In the genomic region with DNA sequence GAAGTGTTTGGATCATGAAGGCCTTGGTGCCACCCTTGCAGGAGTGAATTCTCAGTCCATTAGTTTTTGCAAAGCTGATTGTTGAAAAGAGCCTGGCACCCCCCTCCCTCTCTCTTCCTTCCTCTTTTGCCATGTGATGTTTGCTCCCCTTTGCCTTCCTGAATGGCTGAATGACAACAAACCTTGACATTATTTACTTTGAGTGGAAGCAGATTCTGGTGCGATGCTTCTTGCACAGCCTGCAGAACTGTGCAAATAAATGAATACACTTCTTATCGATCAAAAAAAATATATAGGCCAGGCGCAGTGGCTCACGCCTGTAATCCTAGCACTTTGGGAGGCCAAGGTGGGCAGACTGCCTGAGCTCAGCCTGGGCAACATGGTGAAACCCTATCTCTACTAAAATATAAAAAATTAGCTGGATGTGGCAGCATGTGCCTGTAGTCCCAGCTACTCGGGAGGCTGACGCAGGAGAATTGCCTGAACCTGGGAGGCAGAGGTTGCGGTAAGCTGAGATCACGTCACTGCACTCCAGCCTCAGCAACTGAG, we compare ENCODE assay signal across 1 cellular context.
A peak's percentile ranks its signal among the peaks of the same experiment; 100 is the strongest.
TF ChIP-seq lines count a peak whose summit lies in the region.

No MANE protein-coding gene starts in this region.

TF ChIP-seq in HepG2, 621 proteins besides CTCF, POLR2A, EP300 and RAD21 (continued from another document and continues in another):
- TF ChIP-seq SRSF1 (optimal IDR thresholded peaks at IDR 0.05; ENCODE audit: low read depth, low read length) (no peak), SOX13 (IDR thresholded peaks at IDR 0.05) (0 out of 2 replicates have a peak, but pooled peaks have one; percentile 10), SOX13 (CRISPR knock-in tag; conservative IDR thresholded peaks at IDR 0.05 in 1 of 2, IDR thresholded peaks at IDR 0.05 in 1 of 2) (peak in 1 of 2 experiments; percentile 87; a peak in 2 of 4 replicates), NFIC (IDR thresholded peaks at IDR 0.05; ENCODE audit: low read length) (peak; percentile 38; the same call in 1 of the 2 replicates), ZNF788 (CRISPR knock-in tag; IDR thresholded peaks at IDR 0.05; ENCODE audit: borderline replicate concordance) (peak; percentile 33; the same call in 1 of the 2 replicates), ZNF10 (CRISPR knock-in tag; IDR thresholded peaks at IDR 0.05; ENCODE audit: borderline replicate concordance, low read depth) (no peak), NR2F6 (IDR thresholded peaks at IDR 0.05) (peak; percentile 52; the same call in 1 of the 2 replicates), NR2F6 (CRISPR knock-in tag; IDR thresholded peaks at IDR 0.05) (peak; percentile 75), ZNF776 (CRISPR knock-in tag; IDR thresholded peaks at IDR 0.05) (no peak), KLF13 (CRISPR knock-in tag; IDR thresholded peaks at IDR 0.05) (no peak), ZFYVE20 (CRISPR knock-in tag; IDR thresholded peaks at IDR 0.05; ENCODE audit: borderline replicate concordance, low read depth) (no peak), ZBTB20 (CRISPR knock-in tag; IDR thresholded peaks at IDR 0.05; ENCODE audit: borderline replicate concordance, low read depth) (peak; percentile 95; the same call in 1 of the 2 replicates), POLR2G (IDR thresholded peaks at IDR 0.05; ENCODE audit: low read depth, low read length) (peak; percentile 52; the same call in 1 of the 2 replicates), IKZF4 (CRISPR knock-in tag; IDR thresholded peaks at IDR 0.05; ENCODE audit: borderline replicate concordance, low read depth, not compliant biosample characterization) (no peak), PHF5A (CRISPR knock-in tag; IDR thresholded peaks at IDR 0.05; ENCODE audit: low read depth, unreplicated experiment) (peak; percentile 88), SCMH1 (CRISPR knock-in tag; IDR thresholded peaks at IDR 0.05; ENCODE audit: borderline replicate concordance) (no peak), MEF2D (CRISPR knock-in tag; IDR thresholded peaks at IDR 0.05) (peak; percentile 87), NFRKB (IDR thresholded peaks at IDR 0.05) (no peak), PITX1 (CRISPR knock-in tag; IDR thresholded peaks at IDR 0.05) (peak; percentile 70), ZFP62 (CRISPR knock-in tag; IDR thresholded peaks at IDR 0.05) (no peak), ZBTB7B (CRISPR knock-in tag; IDR thresholded peaks at IDR 0.05) (peak; percentile 68), ZNF546 (CRISPR knock-in tag; conservative IDR thresholded peaks at IDR 0.05) (no peak)
- TF ChIP-seq, protein P1, sequence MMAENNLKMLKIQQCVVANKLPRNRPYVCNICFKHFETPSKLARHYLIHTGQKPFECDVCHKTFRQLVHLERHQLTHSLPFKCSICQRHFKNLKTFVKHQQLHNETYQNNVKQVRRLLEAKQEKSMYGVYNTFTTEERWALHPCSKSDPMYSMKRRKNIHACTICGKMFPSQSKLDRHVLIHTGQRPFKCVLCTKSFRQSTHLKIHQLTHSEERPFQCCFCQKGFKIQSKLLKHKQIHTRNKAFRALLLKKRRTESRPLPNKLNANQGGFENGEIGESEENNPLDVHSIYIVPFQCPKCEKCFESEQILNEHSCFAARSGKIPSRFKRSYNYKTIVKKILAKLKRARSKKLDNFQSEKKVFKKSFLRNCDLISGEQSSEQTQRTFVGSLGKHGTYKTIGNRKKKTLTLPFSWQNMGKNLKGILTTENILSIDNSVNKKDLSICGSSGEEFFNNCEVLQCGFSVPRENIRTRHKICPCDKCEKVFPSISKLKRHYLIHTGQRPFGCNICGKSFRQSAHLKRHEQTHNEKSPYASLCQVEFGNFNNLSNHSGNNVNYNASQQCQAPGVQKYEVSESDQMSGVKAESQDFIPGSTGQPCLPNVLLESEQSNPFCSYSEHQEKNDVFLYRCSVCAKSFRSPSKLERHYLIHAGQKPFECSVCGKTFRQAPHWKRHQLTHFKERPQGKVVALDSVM (CRISPR knock-in tag; IDR thresholded peaks at IDR 0.05), result no peak
- TF ChIP-seq, protein P2, sequence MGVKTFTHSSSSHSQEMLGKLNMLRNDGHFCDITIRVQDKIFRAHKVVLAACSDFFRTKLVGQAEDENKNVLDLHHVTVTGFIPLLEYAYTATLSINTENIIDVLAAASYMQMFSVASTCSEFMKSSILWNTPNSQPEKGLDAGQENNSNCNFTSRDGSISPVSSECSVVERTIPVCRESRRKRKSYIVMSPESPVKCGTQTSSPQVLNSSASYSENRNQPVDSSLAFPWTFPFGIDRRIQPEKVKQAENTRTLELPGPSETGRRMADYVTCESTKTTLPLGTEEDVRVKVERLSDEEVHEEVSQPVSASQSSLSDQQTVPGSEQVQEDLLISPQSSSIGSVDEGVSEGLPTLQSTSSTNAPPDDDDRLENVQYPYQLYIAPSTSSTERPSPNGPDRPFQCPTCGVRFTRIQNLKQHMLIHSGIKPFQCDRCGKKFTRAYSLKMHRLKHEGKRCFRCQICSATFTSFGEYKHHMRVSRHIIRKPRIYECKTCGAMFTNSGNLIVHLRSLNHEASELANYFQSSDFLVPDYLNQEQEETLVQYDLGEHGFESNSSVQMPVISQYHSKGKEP (CRISPR knock-in tag; IDR thresholded peaks at IDR 0.05), result no peak
- TF ChIP-seq, protein P3, sequence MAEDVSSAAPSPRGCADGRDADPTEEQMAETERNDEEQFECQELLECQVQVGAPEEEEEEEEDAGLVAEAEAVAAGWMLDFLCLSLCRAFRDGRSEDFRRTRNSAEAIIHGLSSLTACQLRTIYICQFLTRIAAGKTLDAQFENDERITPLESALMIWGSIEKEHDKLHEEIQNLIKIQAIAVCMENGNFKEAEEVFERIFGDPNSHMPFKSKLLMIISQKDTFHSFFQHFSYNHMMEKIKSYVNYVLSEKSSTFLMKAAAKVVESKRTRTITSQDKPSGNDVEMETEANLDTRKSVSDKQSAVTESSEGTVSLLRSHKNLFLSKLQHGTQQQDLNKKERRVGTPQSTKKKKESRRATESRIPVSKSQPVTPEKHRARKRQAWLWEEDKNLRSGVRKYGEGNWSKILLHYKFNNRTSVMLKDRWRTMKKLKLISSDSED (CRISPR knock-in tag; IDR thresholded peaks at IDR 0.05), result no peak
- TF ChIP-seq, protein P4, sequence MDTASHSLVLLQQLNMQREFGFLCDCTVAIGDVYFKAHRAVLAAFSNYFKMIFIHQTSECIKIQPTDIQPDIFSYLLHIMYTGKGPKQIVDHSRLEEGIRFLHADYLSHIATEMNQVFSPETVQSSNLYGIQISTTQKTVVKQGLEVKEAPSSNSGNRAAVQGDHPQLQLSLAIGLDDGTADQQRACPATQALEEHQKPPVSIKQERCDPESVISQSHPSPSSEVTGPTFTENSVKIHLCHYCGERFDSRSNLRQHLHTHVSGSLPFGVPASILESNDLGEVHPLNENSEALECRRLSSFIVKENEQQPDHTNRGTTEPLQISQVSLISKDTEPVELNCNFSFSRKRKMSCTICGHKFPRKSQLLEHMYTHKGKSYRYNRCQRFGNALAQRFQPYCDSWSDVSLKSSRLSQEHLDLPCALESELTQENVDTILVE (CRISPR knock-in tag; IDR thresholded peaks at IDR 0.05), result peak; percentile 57
- TF ChIP-seq, protein P5, sequence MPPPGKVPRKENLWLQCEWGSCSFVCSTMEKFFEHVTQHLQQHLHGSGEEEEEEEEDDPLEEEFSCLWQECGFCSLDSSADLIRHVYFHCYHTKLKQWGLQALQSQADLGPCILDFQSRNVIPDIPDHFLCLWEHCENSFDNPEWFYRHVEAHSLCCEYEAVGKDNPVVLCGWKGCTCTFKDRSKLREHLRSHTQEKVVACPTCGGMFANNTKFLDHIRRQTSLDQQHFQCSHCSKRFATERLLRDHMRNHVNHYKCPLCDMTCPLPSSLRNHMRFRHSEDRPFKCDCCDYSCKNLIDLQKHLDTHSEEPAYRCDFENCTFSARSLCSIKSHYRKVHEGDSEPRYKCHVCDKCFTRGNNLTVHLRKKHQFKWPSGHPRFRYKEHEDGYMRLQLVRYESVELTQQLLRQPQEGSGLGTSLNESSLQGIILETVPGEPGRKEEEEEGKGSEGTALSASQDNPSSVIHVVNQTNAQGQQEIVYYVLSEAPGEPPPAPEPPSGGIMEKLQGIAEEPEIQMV (CRISPR knock-in tag; IDR thresholded peaks at IDR 0.05; ENCODE audit: low read depth), result no peak
- TF ChIP-seq, protein P6, sequence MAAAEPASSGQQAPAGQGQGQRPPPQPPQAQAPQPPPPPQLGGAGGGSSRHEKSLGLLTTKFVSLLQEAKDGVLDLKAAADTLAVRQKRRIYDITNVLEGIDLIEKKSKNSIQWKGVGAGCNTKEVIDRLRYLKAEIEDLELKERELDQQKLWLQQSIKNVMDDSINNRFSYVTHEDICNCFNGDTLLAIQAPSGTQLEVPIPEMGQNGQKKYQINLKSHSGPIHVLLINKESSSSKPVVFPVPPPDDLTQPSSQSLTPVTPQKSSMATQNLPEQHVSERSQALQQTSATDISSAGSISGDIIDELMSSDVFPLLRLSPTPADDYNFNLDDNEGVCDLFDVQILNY (CRISPR knock-in tag; conservative IDR thresholded peaks at IDR 0.05), result no peak
- TF ChIP-seq, protein P7, sequence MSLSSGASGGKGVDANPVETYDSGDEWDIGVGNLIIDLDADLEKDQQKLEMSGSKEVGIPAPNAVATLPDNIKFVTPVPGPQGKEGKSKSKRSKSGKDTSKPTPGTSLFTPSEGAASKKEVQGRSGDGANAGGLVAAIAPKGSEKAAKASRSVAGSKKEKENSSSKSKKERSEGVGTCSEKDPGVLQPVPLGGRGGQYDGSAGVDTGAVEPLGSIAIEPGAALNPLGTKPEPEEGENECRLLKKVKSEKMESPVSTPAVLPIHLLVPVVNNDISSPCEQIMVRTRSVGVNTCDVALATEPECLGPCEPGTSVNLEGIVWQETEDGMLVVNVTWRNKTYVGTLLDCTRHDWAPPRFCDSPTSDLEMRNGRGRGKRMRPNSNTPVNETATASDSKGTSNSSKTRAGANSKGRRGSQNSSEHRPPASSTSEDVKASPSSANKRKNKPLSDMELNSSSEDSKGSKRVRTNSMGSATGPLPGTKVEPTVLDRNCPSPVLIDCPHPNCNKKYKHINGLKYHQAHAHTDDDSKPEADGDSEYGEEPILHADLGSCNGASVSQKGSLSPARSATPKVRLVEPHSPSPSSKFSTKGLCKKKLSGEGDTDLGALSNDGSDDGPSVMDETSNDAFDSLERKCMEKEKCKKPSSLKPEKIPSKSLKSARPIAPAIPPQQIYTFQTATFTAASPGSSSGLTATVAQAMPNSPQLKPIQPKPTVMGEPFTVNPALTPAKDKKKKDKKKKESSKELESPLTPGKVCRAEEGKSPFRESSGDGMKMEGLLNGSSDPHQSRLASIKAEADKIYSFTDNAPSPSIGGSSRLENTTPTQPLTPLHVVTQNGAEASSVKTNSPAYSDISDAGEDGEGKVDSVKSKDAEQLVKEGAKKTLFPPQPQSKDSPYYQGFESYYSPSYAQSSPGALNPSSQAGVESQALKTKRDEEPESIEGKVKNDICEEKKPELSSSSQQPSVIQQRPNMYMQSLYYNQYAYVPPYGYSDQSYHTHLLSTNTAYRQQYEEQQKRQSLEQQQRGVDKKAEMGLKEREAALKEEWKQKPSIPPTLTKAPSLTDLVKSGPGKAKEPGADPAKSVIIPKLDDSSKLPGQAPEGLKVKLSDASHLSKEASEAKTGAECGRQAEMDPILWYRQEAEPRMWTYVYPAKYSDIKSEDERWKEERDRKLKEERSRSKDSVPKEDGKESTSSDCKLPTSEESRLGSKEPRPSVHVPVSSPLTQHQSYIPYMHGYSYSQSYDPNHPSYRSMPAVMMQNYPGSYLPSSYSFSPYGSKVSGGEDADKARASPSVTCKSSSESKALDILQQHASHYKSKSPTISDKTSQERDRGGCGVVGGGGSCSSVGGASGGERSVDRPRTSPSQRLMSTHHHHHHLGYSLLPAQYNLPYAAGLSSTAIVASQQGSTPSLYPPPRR (CRISPR knock-in tag; IDR thresholded peaks at IDR 0.05; ENCODE audit: borderline replicate concordance), result peak; percentile 90
- TF ChIP-seq, protein P8, sequence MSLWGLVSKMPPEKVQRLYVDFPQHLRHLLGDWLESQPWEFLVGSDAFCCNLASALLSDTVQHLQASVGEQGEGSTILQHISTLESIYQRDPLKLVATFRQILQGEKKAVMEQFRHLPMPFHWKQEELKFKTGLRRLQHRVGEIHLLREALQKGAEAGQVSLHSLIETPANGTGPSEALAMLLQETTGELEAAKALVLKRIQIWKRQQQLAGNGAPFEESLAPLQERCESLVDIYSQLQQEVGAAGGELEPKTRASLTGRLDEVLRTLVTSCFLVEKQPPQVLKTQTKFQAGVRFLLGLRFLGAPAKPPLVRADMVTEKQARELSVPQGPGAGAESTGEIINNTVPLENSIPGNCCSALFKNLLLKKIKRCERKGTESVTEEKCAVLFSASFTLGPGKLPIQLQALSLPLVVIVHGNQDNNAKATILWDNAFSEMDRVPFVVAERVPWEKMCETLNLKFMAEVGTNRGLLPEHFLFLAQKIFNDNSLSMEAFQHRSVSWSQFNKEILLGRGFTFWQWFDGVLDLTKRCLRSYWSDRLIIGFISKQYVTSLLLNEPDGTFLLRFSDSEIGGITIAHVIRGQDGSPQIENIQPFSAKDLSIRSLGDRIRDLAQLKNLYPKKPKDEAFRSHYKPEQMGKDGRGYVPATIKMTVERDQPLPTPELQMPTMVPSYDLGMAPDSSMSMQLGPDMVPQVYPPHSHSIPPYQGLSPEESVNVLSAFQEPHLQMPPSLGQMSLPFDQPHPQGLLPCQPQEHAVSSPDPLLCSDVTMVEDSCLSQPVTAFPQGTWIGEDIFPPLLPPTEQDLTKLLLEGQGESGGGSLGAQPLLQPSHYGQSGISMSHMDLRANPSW (CRISPR knock-in tag; IDR thresholded peaks at IDR 0.05; ENCODE audit: borderline replicate concordance), result peak; percentile 60; the same call in 1 of the 2 replicates
- TF ChIP-seq, protein P9, sequence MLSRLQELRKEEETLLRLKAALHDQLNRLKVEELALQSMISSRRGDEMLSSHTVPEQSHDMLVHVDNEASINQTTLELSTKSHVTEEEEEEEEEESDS (CRISPR knock-in tag; IDR thresholded peaks at IDR 0.05; ENCODE audit: borderline replicate concordance), result no peak
- TF ChIP-seq, protein P10, sequence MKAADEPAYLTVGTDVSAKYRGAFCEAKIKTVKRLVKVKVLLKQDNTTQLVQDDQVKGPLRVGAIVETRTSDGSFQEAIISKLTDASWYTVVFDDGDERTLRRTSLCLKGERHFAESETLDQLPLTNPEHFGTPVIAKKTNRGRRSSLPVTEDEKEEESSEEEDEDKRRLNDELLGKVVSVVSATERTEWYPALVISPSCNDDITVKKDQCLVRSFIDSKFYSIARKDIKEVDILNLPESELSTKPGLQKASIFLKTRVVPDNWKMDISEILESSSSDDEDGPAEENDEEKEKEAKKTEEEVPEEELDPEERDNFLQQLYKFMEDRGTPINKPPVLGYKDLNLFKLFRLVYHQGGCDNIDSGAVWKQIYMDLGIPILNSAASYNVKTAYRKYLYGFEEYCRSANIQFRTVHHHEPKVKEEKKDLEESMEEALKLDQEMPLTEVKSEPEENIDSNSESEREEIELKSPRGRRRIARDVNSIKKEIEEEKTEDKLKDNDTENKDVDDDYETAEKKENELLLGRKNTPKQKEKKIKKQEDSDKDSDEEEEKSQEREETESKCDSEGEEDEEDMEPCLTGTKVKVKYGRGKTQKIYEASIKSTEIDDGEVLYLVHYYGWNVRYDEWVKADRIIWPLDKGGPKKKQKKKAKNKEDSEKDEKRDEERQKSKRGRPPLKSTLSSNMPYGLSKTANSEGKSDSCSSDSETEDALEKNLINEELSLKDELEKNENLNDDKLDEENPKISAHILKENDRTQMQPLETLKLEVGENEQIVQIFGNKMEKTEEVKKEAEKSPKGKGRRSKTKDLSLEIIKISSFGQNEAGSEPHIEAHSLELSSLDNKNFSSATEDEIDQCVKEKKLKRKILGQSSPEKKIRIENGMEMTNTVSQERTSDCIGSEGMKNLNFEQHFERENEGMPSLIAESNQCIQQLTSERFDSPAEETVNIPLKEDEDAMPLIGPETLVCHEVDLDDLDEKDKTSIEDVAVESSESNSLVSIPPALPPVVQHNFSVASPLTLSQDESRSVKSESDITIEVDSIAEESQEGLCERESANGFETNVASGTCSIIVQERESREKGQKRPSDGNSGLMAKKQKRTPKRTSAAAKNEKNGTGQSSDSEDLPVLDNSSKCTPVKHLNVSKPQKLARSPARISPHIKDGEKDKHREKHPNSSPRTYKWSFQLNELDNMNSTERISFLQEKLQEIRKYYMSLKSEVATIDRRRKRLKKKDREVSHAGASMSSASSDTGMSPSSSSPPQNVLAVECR (CRISPR knock-in tag; IDR thresholded peaks at IDR 0.05; ENCODE audit: borderline replicate concordance), result peak; percentile 67; the same call in 1 of the 2 replicates
